In the genomic region with DNA sequence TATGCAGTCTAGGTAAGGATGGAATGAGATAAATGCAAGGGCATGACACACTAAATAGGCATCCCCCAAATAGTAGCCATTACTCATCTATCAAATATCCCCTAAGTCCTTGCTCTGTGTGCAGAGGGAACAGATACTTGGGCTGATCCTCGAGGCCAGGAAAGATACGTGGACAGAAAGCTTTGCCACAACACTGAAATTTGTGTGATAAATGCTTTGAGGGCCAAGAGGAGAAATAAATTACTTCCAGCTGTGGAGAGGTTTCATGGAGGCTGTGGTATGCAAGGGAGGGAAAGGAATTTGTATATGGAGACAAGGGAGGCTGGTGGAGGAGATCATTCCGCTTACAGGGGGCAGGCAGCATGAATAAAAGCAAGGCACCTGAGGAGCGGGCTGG, we compare ENCODE assay signal across 8 cellular contexts. TPM values are rescaled to one million over a fixed set of nuclear protein-coding genes. Genes with fewer than 3 reads are reported as not detected.
A peak's percentile ranks its signal among the peaks of the same experiment; 100 is the strongest.
DNase-seq lines count a peak whose midpoint lies in the region; ATAC-seq and TF ChIP-seq lines count a peak whose summit lies in the region.

No MANE protein-coding gene starts in this region.

- DNase-seq in choroid plexus epithelial cell (ENCODE audit: low read depth) (peak; percentile 90), tibial nerve (ENCODE audit: low spot score in 2 of 2) (no peak)

- peaks cover 14% of the 10 kb centered on the region for H3K36me3 ChIP-seq in HUES64 (ENCODE audit: insufficient read depth, low read length)
- H3K36me3 ChIP-seq in tibial nerve: peaks cover 0 to 12% (median 0%) of the 10 kb centered on the region in 3 donors

- 32% methylated on average over 4 of the region's 4 CpGs for WGBS in HUES64
- 23 to 31% methylated on average over 4 of the region's 4 CpGs for WGBS in tibial nerve, 2 donors

- H3K4me3 ChIP-seq in HUES64 (ENCODE audit: low read length) (no peak overlapping the region), choroid plexus epithelial cell (ENCODE audit: low read depth, low read length) (no peak overlapping the region), tibial nerve (no peak overlapping the region)

- H3K27me3 ChIP-seq in HUES64 (ENCODE audit: insufficient read depth, low read length): no peaks in the 10 kb centered on the region
- no peaks in the 10 kb centered on the region for H3K27me3 ChIP-seq in layer of hippocampus (ENCODE audit: control insufficient read depth, insufficient read depth, low read length)
- no peaks in the 10 kb centered on the region for H3K27me3 ChIP-seq in tibial nerve

- no peak for TF ChIP-seq POLR2A in tibial nerve (IDR thresholded peaks at IDR 0.05)

- peak overlapping the region; percentile 58; the same call in 1 of the 2 replicates for H3K9ac ChIP-seq in HUES64 (ENCODE audit: low read depth, low read length)

- ATAC-seq in GM18520 (IDR thresholded peaks at IDR 0.05; ENCODE audit: unreplicated experiment): no peak
- ATAC-seq in HG02610 (IDR thresholded peaks at IDR 0.05; ENCODE audit: unreplicated experiment): no peak
- no peak for ATAC-seq in GM19395 (IDR thresholded peaks at IDR 0.05; ENCODE audit: unreplicated experiment)
- no peak for ATAC-seq in HG03521 (IDR thresholded peaks at IDR 0.05; ENCODE audit: unreplicated experiment)

- TF ChIP-seq CTCF in choroid plexus epithelial cell (conservative IDR thresholded peaks at IDR 0.05; ENCODE audit: low read depth, low read length) (no peak), tibial nerve (IDR thresholded peaks at IDR 0.05) (no peak)

- peak overlapping the region; percentile 69 for H3K27ac ChIP-seq in HUES64 (ENCODE audit: low read depth, low read length)
- H3K27ac ChIP-seq in layer of hippocampus (ENCODE audit: low read depth, low read length): peak overlapping the region; percentile 48
- H3K27ac ChIP-seq in tibial nerve: peak overlapping the region; percentile 33 to 79 (median 68)

- H3K9me3 ChIP-seq in HUES64 (ENCODE audit: insufficient read depth, low read depth, low read length) (no peaks in the 10 kb centered on the region), tibial nerve (no peaks in the 10 kb centered on the region)

- peak in 1 of 2 donors; percentile 6 for TF ChIP-seq EP300 in tibial nerve (IDR thresholded peaks at IDR 0.05)

- peaks cover 17% of the 10 kb centered on the region for H3K4me1 ChIP-seq in HUES64 (ENCODE audit: insufficient read depth, low read length)
- H3K4me1 ChIP-seq in tibial nerve: peaks cover 0 to 41% (median 12%) of the 10 kb centered on the region in 4 donors

RNA-seq across cellular contexts. Expression of gene ATOX1, which starts 18.5 kb away (rescaled TPM):
- polyA plus RNA-seq in HUES64 (2013, experiment 1 of 2): 64.3 TPM
- polyA plus RNA-seq in HUES64 (2013, experiment 2 of 2): 83.1 TPM
- total RNA-seq in tibial nerve: 100 to 1,000 TPM in 1 of 4 donors, 10 to 100 TPM in 3; 43.7 to 108 (median 98.5) TPM

RNA-seq across cellular contexts. Expression of gene G3BP1, which starts 31.8 kb away (rescaled TPM):
- 172 TPM for polyA plus RNA-seq in HUES64 (2013, experiment 1 of 2)
- polyA plus RNA-seq in HUES64 (2013, experiment 2 of 2): 164 TPM
- total RNA-seq in tibial nerve: 10 to 100 TPM; 78.2 to 86.7 (median 84.3) TPM

RNA-seq across cellular contexts. Expression of gene SPARC, which starts 53.2 kb away (rescaled TPM):
- polyA plus RNA-seq in HUES64 (2013, experiment 1 of 2): 236 TPM
- polyA plus RNA-seq in HUES64 (2013, experiment 2 of 2): 250 TPM
- 1,000 to 10,000 TPM in 3 of 4 donors, 100 to 1,000 TPM in 1; 918 to 2,129 (median 1,501) TPM for total RNA-seq in tibial nerve
